In genomic region chr2:232888099-232888836, GRCh38 we compare ENCODE assay signal across 1 cellular context.
TF ChIP-seq lines count a peak whose summit lies in the region.

No MANE protein-coding gene starts in this region.

TF ChIP-seq in GM12878, 131 proteins besides CTCF, POLR2A, EP300 and RAD21 (continued from another document):
- TF ChIP-seq ZNF687 (IDR thresholded peaks at IDR 0.05) (no peak), BCL3 (IDR thresholded peaks at IDR 0.05; ENCODE audit: borderline replicate concordance, insufficient read depth, low read depth, low read length, poor library complexity, severe bottlenecking) (peak; percentile 60), POU2F2 (IDR thresholded peaks at IDR 0.05; ENCODE audit: borderline replicate concordance, low read depth, low read length) (no peak)
